In the genomic region with DNA sequence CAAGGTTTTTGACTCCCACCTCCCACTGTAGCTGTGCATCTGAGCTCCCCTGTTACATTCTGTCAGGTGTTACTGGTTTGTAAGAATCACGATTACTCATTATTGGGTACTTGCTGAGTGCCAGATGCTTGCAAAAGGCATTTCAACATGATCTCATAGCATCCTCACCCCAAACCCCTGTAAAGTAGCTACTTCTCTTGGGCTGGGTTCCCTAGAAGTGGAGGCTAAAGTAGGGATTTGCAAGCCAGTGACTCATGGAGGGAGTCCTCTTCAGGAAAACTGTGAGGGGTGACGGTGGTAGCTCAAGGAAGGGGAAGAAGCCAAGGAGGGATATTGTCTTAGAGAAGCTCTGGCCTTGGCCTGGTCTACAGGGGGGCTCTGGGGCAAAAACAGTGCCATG, we compare ENCODE assay signal across 19 cellular contexts.
A peak's percentile ranks its signal among the peaks of the same experiment; 100 is the strongest.
DNase-seq lines count a peak whose midpoint lies in the region; ATAC-seq and TF ChIP-seq lines count a peak whose summit lies in the region.
"Had no signal": no experiment of that assay in that cellular context is flagged by ENCODE, and none has a peak within 500 bp of the region (broad histone marks: within the 10 kb centered on the region; RNA-seq: fewer than 3 reads in every experiment).

No MANE protein-coding gene starts in this region.

- no peak overlapping the region for H3K9ac ChIP-seq in adipocyte (ENCODE audit: low read length)

- no peaks in the 10 kb centered on the region for H3K9me3 ChIP-seq in cardiac muscle cell (ENCODE audit: low read depth)
- H3K9me3 ChIP-seq in left ventricle myocardium inferior (replicated peaks) = no peaks in the 10 kb centered on the region
- no peaks in the 10 kb centered on the region for H3K9me3 ChIP-seq in adipocyte (ENCODE audit: control insufficient read depth, low read length)
- H3K9me3 ChIP-seq in uterus = no peaks in the 10 kb centered on the region
- H3K9me3 ChIP-seq: tibial artery had no signal

- H3K27ac ChIP-seq in cardiac muscle cell = peak overlapping the region; percentile 75
- H3K27ac ChIP-seq in left ventricle myocardium inferior (replicated peaks) = no peak overlapping the region
- no peak overlapping the region for H3K27ac ChIP-seq in foreskin keratinocyte
- H3K27ac ChIP-seq in uterus = peak overlapping the region in 1 of 2 donors; percentile 57
- H3K27ac ChIP-seq: SK-N-MC, tibial artery had no signal

- no peaks in the 10 kb centered on the region for H3K27me3 ChIP-seq in cardiac muscle cell
- H3K27me3 ChIP-seq in left ventricle myocardium inferior (ENCODE audit: low read depth) = no peaks in the 10 kb centered on the region
- peaks cover 18% of the 10 kb centered on the region for H3K27me3 ChIP-seq in adipocyte (replicated peaks; ENCODE audit: control insufficient read depth, insufficient read depth, low read length)
- peaks cover 50% of the 10 kb centered on the region for H3K27me3 ChIP-seq in foreskin keratinocyte
- no peaks in the 10 kb centered on the region for H3K27me3 ChIP-seq in uterus

- no peaks in the 10 kb centered on the region for H3K36me3 ChIP-seq in cardiac muscle cell
- H3K36me3 ChIP-seq in left ventricle myocardium inferior = no peaks in the 10 kb centered on the region
- H3K36me3 ChIP-seq in adipocyte (ENCODE audit: control insufficient read depth, insufficient read depth, low read length, severe bottlenecking) = no peaks in the 10 kb centered on the region
- no peaks in the 10 kb centered on the region for H3K36me3 ChIP-seq in uterus
- H3K36me3 ChIP-seq: tibial artery had no signal

- TF ChIP-seq CTCF in cardiac muscle cell (IDR thresholded peaks at IDR 0.05; ENCODE audit: low read depth, low read length) (no peak), left ventricle myocardium inferior (IDR thresholded peaks at IDR 0.05; ENCODE audit: borderline replicate concordance) (no peak), foreskin keratinocyte (conservative IDR thresholded peaks at IDR 0.05) (no peak), uterus (IDR thresholded peaks at IDR 0.05) (no peak), GM13976 (IDR thresholded peaks at IDR 0.05; ENCODE audit: borderline replicate concordance, control extremely low read depth, extremely low read depth, insufficient read depth, missing control alignments) (no peak)

- in situ Hi-C loops in GM13976 (cut with MboI; ENCODE audit: low sequenced_read_pairs, unreplicated experiment) = no loop called here

- ATAC-seq in foreskin keratinocyte = peak; percentile 58
- ATAC-seq: activated CD4-positive, CD25-positive, alpha-beta regulatory T cell treated with anti-CD3 and anti-CD28 coated beads, Interleukin-2, amount 50 U/mL, for 24 hours; activated T-helper 17 cell treated with anti-CD3 and anti-CD28 coated beads, Interleukin-2, amount 50 U/mL, for 72 hours had no signal

- intact Hi-C loops in left ventricle myocardium inferior (cut with micrococcal nuclease) = no loop called here
- intact Hi-C loops in uterus (cut with DNase I; ENCODE audit: low total_unique reads) = no loop called here

- H3K4me3 ChIP-seq in cardiac muscle cell = no peak overlapping the region
- no peak overlapping the region for H3K4me3 ChIP-seq in left ventricle myocardium inferior
- H3K4me3 ChIP-seq in adipocyte (ENCODE audit: low read length) = no peak overlapping the region
- no peak overlapping the region for H3K4me3 ChIP-seq in uterus
- H3K4me3 ChIP-seq: tibial artery had no signal

- DNase-seq in cardiac muscle cell (ENCODE audit: low read depth in 1 of 2, low spot score in 1 of 2) (peak in 1 of 2 donors; percentile 27), left ventricle myocardium inferior (no peak), adipocyte (ENCODE audit: low read depth) (peak; percentile 39), foreskin keratinocyte (peak in 1 of 2 donors; percentile 70), uterus (peak; percentile 41 to 43), GM13976 (ENCODE audit: low spot score) (no peak), SK-N-DZ (ENCODE audit: low spot score) (no peak)
- DNase-seq in activated CD4-positive, alpha-beta T cell treated with anti-CD3 and anti-CD28 coated beads for 4 hours = no peak
- DNase-seq: amniotic stem cell; mammary epithelial cell; NCI-H1092; NCI-H2081 treated with DMSO at 0.1 percent for 48 hours; NCI-H526 treated with DMSO at 0.1 percent for 48 hours; stimulated activated naive B cell treated with anti-CD40 and anti-IgM and Interleukin-4, amounts not matched to agents 10 μg/mL and 1 μg/mL and 100 μg/mL, for 72 hours; T1000; tibial artery had no signal

- no peak for TF ChIP-seq POLR2A in uterus (IDR thresholded peaks at IDR 0.05)

- H3K4me1 ChIP-seq in cardiac muscle cell (ENCODE audit: low read depth) (peaks cover 45% of the 10 kb centered on the region), left ventricle myocardium inferior (peaks cover 33% of the 10 kb centered on the region), adipocyte (ENCODE audit: control insufficient read depth, insufficient read depth, low read length) (no peaks in the 10 kb centered on the region), foreskin keratinocyte (no peaks in the 10 kb centered on the region), uterus (peaks cover 0 to 4% of the 10 kb centered on the region in 2 donors)

Comparison
In these comparisons a context has a peak if more than half of its experiments do, and no peak if none do; other contexts are left out.
1. DNase-seq: peak in adipocyte (single experiment) and uterus (2 of 2); none in left ventricle myocardium inferior (single experiment), activated CD4-positive, alpha-beta T cell treated with anti-CD3 and anti-CD28 coated beads for 4 hours (0 of 2), GM13976 (single experiment) and SK-N-DZ (single experiment).